22 cellular contexts compared by ENCODE assay signal in genomic region chr2:238433300-238433915, GRCh38. TPM values are rescaled to one million over a fixed set of nuclear protein-coding genes. Genes with fewer than 3 reads are reported as not detected.
DNase-seq lines count a peak whose midpoint lies in the region; ATAC-seq, FAIRE-seq and TF ChIP-seq lines count a peak whose summit lies in the region.
"Had no signal": no experiment of that assay in that cellular context is flagged by ENCODE, and none has a peak within 500 bp of the region (broad histone marks: within the 10 kb centered on the region; RNA-seq: fewer than 3 reads in every experiment).

No MANE protein-coding gene starts in this region.

- H2BK15ac ChIP-seq in IMR-90 (ENCODE audit: low read depth, low read length) = peak overlapping the region; percentile 88; the same call in 2 of the 3 replicates

- peaks cover 10% of the 10 kb centered on the region for H4K20me1 ChIP-seq in IMR-90 (ENCODE audit: insufficient read depth, low read length)

- peak overlapping the region; percentile 94 for H2BK20ac ChIP-seq in IMR-90 (ENCODE audit: low read depth, low read length)

- ATAC-seq in IMR-90 (ENCODE audit: low read depth) = no peak
- no peak for ATAC-seq in natural killer cell
- ATAC-seq: effector memory CD8-positive, alpha-beta T cell; mucosa of descending colon; Panc1; pancreas; stimulated activated memory B cell treated with anti-CD40 and anti-IgM and Interleukin-4, amounts not matched to agents 10 μg/mL and 1 μg/mL and 100 μg/mL, for 72 hours had no signal

- H3K27ac Mint-ChIP-seq in natural killer cell = peak overlapping the region; percentile 77 to 90
- H3K27ac Mint-ChIP-seq: stimulated activated memory B cell treated with anti-CD40 and anti-IgM and Interleukin-4, amounts not matched to agents 10 μg/mL and 1 μg/mL and 100 μg/mL, for 72 hours had no signal

- peaks cover 64 to 66% of the 10 kb centered on the region in 2 donors for H3K4me1 Mint-ChIP-seq in natural killer cell

- H3K9me3 ChIP-seq in IMR-90 (ENCODE audit: control insufficient read depth, insufficient read depth, low read length) = 0 out of 2 replicates have a peak, but pooled peaks cover 4% of the 10 kb centered on the region
- H3K9me3 ChIP-seq: mucosa of descending colon, pancreas had no signal

- H3K27ac ChIP-seq in IMR-90 (ENCODE audit: insufficient read depth, low read length) = peak overlapping the region; percentile 78
- H3K27ac ChIP-seq: BLaER1, cardiac muscle cell, HL-60, pancreas had no signal

- H2BK5ac ChIP-seq in IMR-90 (ENCODE audit: low read depth, low read length, poor library complexity, severe bottlenecking) = peak overlapping the region; percentile 98

- H3K9me3 Mint-ChIP-seq in natural killer cell = no peaks in the 10 kb centered on the region
- H3K9me3 Mint-ChIP-seq: effector memory CD8-positive, alpha-beta T cell; stimulated activated memory B cell treated with anti-CD40 and anti-IgM and Interleukin-4, amounts not matched to agents 10 μg/mL and 1 μg/mL and 100 μg/mL, for 72 hours had no signal

- H3K9ac ChIP-seq in IMR-90 (ENCODE audit: low read depth, low read length) = peak overlapping the region; percentile 21
- H3K9ac ChIP-seq: BLaER1 had no signal

- H3K14ac ChIP-seq in IMR-90 (replicated peaks; ENCODE audit: low read depth, low read length) = peak overlapping the region; percentile 90

- peak overlapping the region; percentile 85 for H3K56ac ChIP-seq in IMR-90 (ENCODE audit: extremely low read depth, insufficient read depth, low read length)

- H4K5ac ChIP-seq in IMR-90 (ENCODE audit: low read depth, low read length) = peak overlapping the region; percentile 42

- TF ChIP-seq RAD21 in IMR-90 (IDR thresholded peaks at IDR 0.05; ENCODE audit: low read length) = no peak

- peak overlapping the region; percentile 94 for H3K23ac ChIP-seq in IMR-90 (ENCODE audit: low read depth, low read length)

- H3K4me3 ChIP-seq in IMR-90 (ENCODE audit: insufficient read depth, low read depth, low read length) (no peak overlapping the region), bronchial epithelial cell (ENCODE audit: low read depth, low read length) (no peak overlapping the region)
- H3K4me3 ChIP-seq: BLaER1, cardiac muscle cell, mucosa of descending colon, pancreas had no signal

- H3K36me3 Mint-ChIP-seq in natural killer cell = peaks cover 26% of the 10 kb centered on the region

- no TSS peak for BruUV-seq in IMR-90 (replicated peaks; lab: Mats Ljungman, UMichigan)

- peak overlapping the region; percentile 73 for H2AFZ ChIP-seq in IMR-90 (replicated peaks; ENCODE audit: low read length, poor library complexity)

- POLR2A ChIA-PET in IMR-90 (lab: Charles Lee; ENCODE audit: unreplicated experiment) = no interaction called here

- peak overlapping the region; percentile 98 for H4K91ac ChIP-seq in IMR-90 (ENCODE audit: insufficient read depth, low read depth, low read length)

- H3K27me3 ChIP-seq in IMR-90 (ENCODE audit: control insufficient read depth, insufficient read depth, low read length) (no peaks in the 10 kb centered on the region), bronchial epithelial cell (ENCODE audit: control insufficient read depth, insufficient read depth, low read length) (no peaks in the 10 kb centered on the region)
- H3K27me3 ChIP-seq: BLaER1, cardiac muscle cell, pancreas had no signal

- in situ Hi-C loops in IMR-90 (cut with MboI; ENCODE audit: low sequenced_read_pairs) = no loop called here

- H3K4me3 Mint-ChIP-seq in natural killer cell = no peak overlapping the region
- H3K4me3 Mint-ChIP-seq: effector memory CD8-positive, alpha-beta T cell; stimulated activated memory B cell treated with anti-CD40 and anti-IgM and Interleukin-4, amounts not matched to agents 10 μg/mL and 1 μg/mL and 100 μg/mL, for 72 hours had no signal

- H3K18ac ChIP-seq in IMR-90 (ENCODE audit: low read depth, low read length) = peak overlapping the region; percentile 18

- no peaks in the 10 kb centered on the region for H3K27me3 Mint-ChIP-seq in natural killer cell (ENCODE audit: low read depth in 2 of 2)
- H3K27me3 Mint-ChIP-seq: effector memory CD8-positive, alpha-beta T cell; stimulated activated memory B cell treated with anti-CD40 and anti-IgM and Interleukin-4, amounts not matched to agents 10 μg/mL and 1 μg/mL and 100 μg/mL, for 72 hours had no signal

- peak overlapping the region; percentile 88 to 97 for H4K8ac ChIP-seq in IMR-90 (ENCODE audit: low read depth in 2 of 2, low read length in 2 of 2)

- peak overlapping the region; percentile 99 for H3K4ac ChIP-seq in IMR-90 (ENCODE audit: low read depth, low read length)

- TF ChIP-seq CTCF in IMR-90 (conservative IDR thresholded peaks at IDR 0.05; ENCODE audit: low read depth, low read length) (no peak), bronchial epithelial cell (IDR thresholded peaks at IDR 0.05; ENCODE audit: insufficient read depth, low read length, severe bottlenecking) (peak; percentile 4), natural killer cell (IDR thresholded peaks at IDR 0.05) (no peak)

- peaks cover 19 to 35% of the 10 kb centered on the region in 2 experiments; a peak in 3 of 4 replicates for H3K79me1 ChIP-seq in IMR-90 (ENCODE audit: low read depth in 1 of 2, low read length in 2 of 2)

- H2AK5ac ChIP-seq in IMR-90 (ENCODE audit: low read depth, low read length) = peak overlapping the region; percentile 98

- 98% methylated on average over 9 of the region's 14 CpGs; no CpG with 5 or more reads in 1 of the 2 experiments for WGBS in IMR-90 (ENCODE audit: extremely low coverage in 2 of 2, insufficient read length in 1 of 2), 2 experiments

- CTCF ChIA-PET in IMR-90 (lab: Yijun Ruan, JAX) = no interaction called here

- no peak overlapping the region for H3K4me2 ChIP-seq in IMR-90 (ENCODE audit: low read depth, low read length)
- H3K4me2 ChIP-seq: BLaER1 had no signal

- FAIRE-seq in bronchial epithelial cell (lab: Jason Lieb, UNC) = no peak
- FAIRE-seq: GM18507, pancreas, small intestine had no signal

- peak overlapping the region; percentile 95 for H2AK9ac ChIP-seq in IMR-90 (replicated peaks; ENCODE audit: low read depth, low read length, poor library complexity)

- peaks cover 26% of the 10 kb centered on the region for H3K4me1 ChIP-seq in IMR-90 (ENCODE audit: control insufficient read depth, insufficient read depth, low read length)

- peak; percentile 34 for DNase-seq in ELR (ENCODE audit: low read depth)
- no peak for DNase-seq in IMR-90
- DNase-seq in bronchial epithelial cell (ENCODE audit: low read depth) = no peak
- DNase-seq in natural killer cell = no peak
- no peak for DNase-seq in cerebellum (ENCODE audit: low spot score)
- no peak for DNase-seq in SIG-M5 treated with dmso at 0.1 percent for 504 hours (lab: John Stamatoyannopoulos, UW; ENCODE audit: unreplicated experiment)
- no peak for DNase-seq in islet precursor cell
- DNase-seq: DMS 273 treated with DMSO at 0.1 percent for 48 hours; effector memory CD8-positive, alpha-beta T cell; hypothalamus; KBM-7; mucosa of descending colon; NCI-H1092 treated with DMSO at 0.1 percent for 48 hours; NCI-H748 treated with DMSO at 0.1 percent for 48 hours; pancreas; small intestine had no signal

- dilution Hi-C loops in IMR-90 (cut with HindIII; ENCODE audit: low sequenced_read_pairs, unreplicated experiment) = no loop called here

- H3K9me1 ChIP-seq in IMR-90 (ENCODE audit: insufficient read depth, low read length) = peaks cover 20% of the 10 kb centered on the region

- TF ChIP-seq POLR2A in IMR-90 (IDR thresholded peaks at IDR 0.05; ENCODE audit: low read depth, low read length) = no peak

- H3K36me3 ChIP-seq in IMR-90 (ENCODE audit: control insufficient read depth, insufficient read depth, low read length) (peaks cover 29% of the 10 kb centered on the region), bronchial epithelial cell (ENCODE audit: control insufficient read depth, insufficient read depth, low read length) (peaks cover 21% of the 10 kb centered on the region)

- intact Hi-C loops in IMR-90 (cut with micrococcal nuclease) = loop anchor here (5.0 kb wide), 2 partner anchors 56 to 146 kb away; partner anchors contain the start of gene PER2
- intact Hi-C loops in natural killer cell (cut with micrococcal nuclease) = no loop called here

- peak overlapping the region; percentile 98 for H2BK120ac ChIP-seq in IMR-90 (ENCODE audit: low read depth, low read length)

TF ChIP-seq in IMR-90, 13 proteins besides CTCF, POLR2A, EP300 and RAD21 (continues in another document):
- no peak for TF ChIP-seq NFE2L2 (IDR thresholded peaks at IDR 0.05; ENCODE audit: low read depth, low read length)
- TF ChIP-seq BHLHE40 (IDR thresholded peaks at IDR 0.05; ENCODE audit: low read depth, low read length) = no peak
- TF ChIP-seq MAZ (IDR thresholded peaks at IDR 0.05; ENCODE audit: borderline replicate concordance, low read depth, low read length) = no peak
- TF ChIP-seq RCOR1 (IDR thresholded peaks at IDR 0.05; ENCODE audit: insufficient replicate concordance, low read length) = no peak
- no peak for TF ChIP-seq SMC3 (IDR thresholded peaks at IDR 0.05; ENCODE audit: low read depth, low read length)
- no peak for TF ChIP-seq USF2 (IDR thresholded peaks at IDR 0.05; ENCODE audit: low read depth, low read length)
- no peak for TF ChIP-seq MXI1 (IDR thresholded peaks at IDR 0.05; ENCODE audit: borderline replicate concordance, low read depth, low read length)
- TF ChIP-seq ELK1 (IDR thresholded peaks at IDR 0.05; ENCODE audit: borderline replicate concordance, low read depth, low read length) = no peak
- TF ChIP-seq CEBPB (IDR thresholded peaks at IDR 0.05; ENCODE audit: low read depth, low read length) = no peak

RNA-seq across cellular contexts. Expression of gene ASB1, which starts 6.7 kb away (rescaled TPM):
- total RNA-seq in IMR-90 (2012; rRNA removed) = 21.4 and 23.5 TPM in 2 replicates
- 37.3 and 39.6 TPM in 2 replicates for polyA plus RNA-seq in IMR-90 (2012; rRNA removed)
- 29.3 and 37.4 TPM in 2 replicates for polyA plus RNA-seq in IMR-90 (2012; cell fraction: cytosol; rRNA removed)
- 61.9 and 87.8 TPM in 2 replicates for polyA plus RNA-seq in IMR-90 (2012; cell fraction: nucleus; rRNA removed; ENCODE audit: low replicate concordance)
- total RNA-seq in bronchial epithelial cell = 41.9 and 70.2 TPM in 2 replicates
- 10 to 100 TPM; 38.3 to 47.5 (median 38.9) TPM for total RNA-seq in natural killer cell
- 15.9 TPM for total RNA-seq in cerebellum
